11 cellular contexts compared by ENCODE assay signal in genomic region chr12:90958995-90959394, GRCh38. TPM values are rescaled to one million over a fixed set of nuclear protein-coding genes. Genes with fewer than 3 reads are reported as not detected.
DNase-seq lines count a peak whose midpoint lies in the region; ATAC-seq, FAIRE-seq and TF ChIP-seq lines count a peak whose summit lies in the region.
"Had no signal": no experiment of that assay in that cellular context is flagged by ENCODE, and none has a peak within 500 bp of the region (broad histone marks: within the 10 kb centered on the region; RNA-seq: fewer than 3 reads in every experiment).

No MANE protein-coding gene starts in this region.

- H3K27me3 ChIP-seq in small intestine (ENCODE audit: control insufficient read depth in 2 of 2, insufficient read depth in 2 of 2, low read length in 2 of 2): no peaks in the 10 kb centered on the region
- H3K27me3 ChIP-seq: right lobe of liver had no signal

- no peak for FAIRE-seq in small intestine (lab: Jason Lieb, UNC)

- H3K4me3 ChIP-seq in AG09309 (ENCODE audit: control insufficient read depth, low read depth, low read length): no peak overlapping the region
- H3K4me3 ChIP-seq in small intestine (ENCODE audit: low read depth in 1 of 2, low read length in 2 of 2): no peak overlapping the region
- H3K4me3 ChIP-seq: right lobe of liver had no signal

- DNase-seq in AG09309 (ENCODE audit: low read depth) (no peak), HCEC 1CT (peak; percentile 32), astrocyte of the hippocampus (ENCODE audit: low read depth, low spot score) (peak; percentile 18), iris pigment epithelial cell (ENCODE audit: low read depth) (peak; percentile 28), activated T-cell treated with anti-CD3 and anti-CD28 coated beads for 4 hours (no peak), small intestine (no peak)
- DNase-seq in activated CD4-positive, CD25-positive, alpha-beta regulatory T cell treated with anti-CD3 and anti-CD28 coated beads, Interleukin-2, amount 50 U/mL, for 72 hours: no peak
- DNase-seq: activated CD4-positive, CD25-positive, alpha-beta regulatory T cell; activated T-cell treated with anti-CD3 and anti-CD28 coated beads, Interleukin-2, amount 50 U/mL, for 4 hours; right lobe of liver had no signal

- H3K9me3 ChIP-seq in small intestine (ENCODE audit: control insufficient read depth, low read depth): peaks cover 2% of the 10 kb centered on the region
- H3K9me3 ChIP-seq: right lobe of liver had no signal

- 85 to 91% (median 86%) methylated on average over 3 of the region's 3 CpGs for WGBS in small intestine, 3 donors

- no peak for ATAC-seq in GM19463 (IDR thresholded peaks at IDR 0.05; ENCODE audit: unreplicated experiment)
- ATAC-seq: activated T-cell treated with anti-CD3 and anti-CD28 coated beads, Interleukin-2, amount 50 U/mL, for 4 hours had no signal

- H3K4me1 ChIP-seq in small intestine (ENCODE audit: control insufficient read depth in 2 of 2, insufficient read depth in 1 of 2, low read depth in 1 of 2, low read length in 1 of 2): no peaks in the 10 kb centered on the region
- H3K4me1 ChIP-seq: right lobe of liver had no signal

- no peak overlapping the region for H3K27ac ChIP-seq in small intestine (ENCODE audit: low read depth in 1 of 2, low read length in 1 of 2)
- H3K27ac ChIP-seq: right lobe of liver had no signal

- peak; percentile 21 for TF ChIP-seq CTCF in AG09309 (IDR thresholded peaks at IDR 0.05; ENCODE audit: control insufficient read depth, insufficient read depth, low read depth, low read length, missing control alignments)

- H3K36me3 ChIP-seq in small intestine (ENCODE audit: control insufficient read depth in 2 of 2, insufficient read depth in 2 of 2, low read length in 2 of 2): no peaks in the 10 kb centered on the region
- H3K36me3 ChIP-seq: right lobe of liver had no signal

RNA-seq across cellular contexts. Expression of gene CCER1, which starts 4.0 kb away (rescaled TPM):
- polyA plus RNA-seq in small intestine: not detected

RNA-seq across cellular contexts. Expression of gene EPYC, which starts 45.8 kb away (rescaled TPM):
- polyA plus RNA-seq in small intestine: not detected

Comparison
In these comparisons a context has a peak if more than half of its experiments do, and no peak if none do; other contexts are left out.
1. DNase-seq: peak in HCEC 1CT (single experiment), astrocyte of the hippocampus (single experiment) and iris pigment epithelial cell (single experiment); none in AG09309 (single experiment), activated CD4-positive, CD25-positive, alpha-beta regulatory T cell treated with anti-CD3 and anti-CD28 coated beads, Interleukin-2, amount 50 U/mL, for 72 hours (single experiment), activated T-cell treated with anti-CD3 and anti-CD28 coated beads for 4 hours (single experiment) and small intestine (single experiment).